ENCODE assay signal across 8 cellular contexts in genomic region chr9:99818439-99818992, GRCh38. TPM values are rescaled to one million over a fixed set of nuclear protein-coding genes. Genes with fewer than 3 reads are reported as not detected.
DNase-seq lines count a peak whose midpoint lies in the region; FAIRE-seq and TF ChIP-seq lines count a peak whose summit lies in the region.

No MANE protein-coding gene starts in this region.

- H3K4me1 ChIP-seq in BE2C (no peaks in the 10 kb centered on the region; the same call in 1 of the 2 replicates), Loucy (ENCODE audit: insufficient read depth, low read length, poor library complexity, severe bottlenecking) (peaks cover 47% of the 10 kb centered on the region), mammary epithelial cell (ENCODE audit: insufficient read depth, low read length) (peaks cover 26% of the 10 kb centered on the region)

- FAIRE-seq in GM12891 (lab: Jason Lieb, UNC) = no peak

- 81% methylated on average over 7 of the region's 7 CpGs for WGBS in mammary epithelial cell (ENCODE audit: low coverage, missing lambda C conversion rate)

- TF ChIP-seq CTCF in BE2C (IDR thresholded peaks at IDR 0.05; ENCODE audit: low read depth, low read length) = no peak
- TF ChIP-seq CTCF in Loucy (conservative IDR thresholded peaks at IDR 0.05; ENCODE audit: low read length) = no peak
- TF ChIP-seq CTCF in mammary epithelial cell (conservative IDR thresholded peaks at IDR 0.05 in 1 of 2, IDR thresholded peaks at IDR 0.05 in 1 of 2; ENCODE audit: extremely low read depth in 1 of 2, insufficient read depth in 1 of 2, low read depth in 1 of 2, low read length in 2 of 2) = no peak

- peak; percentile 19 for DNase-seq in BE2C
- DNase-seq in mammary epithelial cell = no peak
- DNase-seq in myocyte (ENCODE audit: low read depth) = peak; percentile 27
- DNase-seq in NCI-H2107 treated with DMSO at 0.1 percent for 48 hours (lab: John Stamatoyannopoulos, UW; ENCODE audit: unreplicated experiment) = no peak
- no peak for DNase-seq in activated CD8-positive, alpha-beta memory T cell treated with anti-CD3 and anti-CD28 coated beads, Interleukin-2, amount 50 U/mL, for 4 hours
- DNase-seq in NCI-H446 (lab: John Stamatoyannopoulos, UW) = no peak
- DNase-seq in GM12891 (ENCODE audit: insufficient read length, low spot score) = no peak

- H3K4me3 ChIP-seq in BE2C (ENCODE audit: low read depth, low read length) = peak overlapping the region; percentile 93
- peak overlapping the region; percentile 81 for H3K4me3 ChIP-seq in Loucy (ENCODE audit: low read length, poor library complexity, severe bottlenecking)
- H3K4me3 ChIP-seq in mammary epithelial cell (replicated peaks in 1 of 3; ENCODE audit: insufficient read depth in 1 of 3, low read depth in 2 of 3, low read length in 3 of 3) = peak overlapping the region; percentile 87 to 92 (median 92)

- H3K4me2 ChIP-seq in Loucy (ENCODE audit: low read depth, low read length, poor library complexity, severe bottlenecking) (peak overlapping the region; percentile 91), mammary epithelial cell (ENCODE audit: insufficient read depth, low read depth, low read length) (peak overlapping the region; percentile 74)

- BruUV-seq in mammary epithelial cell (replicated peaks; lab: Mats Ljungman, UMichigan) = no TSS peak

- H3K79me2 ChIP-seq in Loucy (ENCODE audit: insufficient read depth, low read length) = no peaks in the 10 kb centered on the region; the same call in 1 of the 2 replicates
- no peaks in the 10 kb centered on the region for H3K79me2 ChIP-seq in mammary epithelial cell (ENCODE audit: insufficient read depth, low read length)

- CTCF ChIA-PET in mammary epithelial cell (lab: Charles Lee; ENCODE audit: low non-redundant PET) = no interaction called here

- no peaks in the 10 kb centered on the region for H3K9me3 ChIP-seq in BE2C
- no peaks in the 10 kb centered on the region for H3K9me3 ChIP-seq in Loucy (ENCODE audit: insufficient read depth, low read depth, low read length)
- no peaks in the 10 kb centered on the region for H3K9me3 ChIP-seq in mammary epithelial cell (replicated peaks; ENCODE audit: insufficient read depth, low read length)

- H3F3A ChIP-seq in Loucy (ENCODE audit: low read depth) = peaks cover 6% of the 10 kb centered on the region; the same call in 1 of the 2 replicates

- peak overlapping the region; percentile 81 for H3K9ac ChIP-seq in Loucy (ENCODE audit: low read depth, low read length, poor library complexity, severe bottlenecking)
- H3K9ac ChIP-seq in mammary epithelial cell (ENCODE audit: insufficient read depth, low read length) = no peak overlapping the region

- peak overlapping the region; percentile 83 for H3K27ac ChIP-seq in mammary epithelial cell (ENCODE audit: insufficient read depth, low read depth, low read length)

- H3K9me2 ChIP-seq in Loucy (replicated peaks; ENCODE audit: low read depth, low read length) = no peaks in the 10 kb centered on the region

- dilution Hi-C loops in mammary epithelial cell (cut with HindIII; ENCODE audit: low sequenced_read_pairs) = no loop called here

- intact Hi-C loops in mammary epithelial cell (cut with micrococcal nuclease) = no loop called here

- no peak overlapping the region for H2AFZ ChIP-seq in Loucy (ENCODE audit: low read length)
- no peak overlapping the region for H2AFZ ChIP-seq in mammary epithelial cell (ENCODE audit: low read depth, low read length)

- TF ChIP-seq POLR2A in GM12891 (IDR thresholded peaks at IDR 0.05; ENCODE audit: low read depth, low read length) = no peak

- in situ Hi-C loops in mammary epithelial cell (cut with MboI; ENCODE audit: low sequenced_read_pairs in 2 of 2) = loop anchor here in 1 of 2 donors (25.0 kb wide), 4 partner anchors 94 to 769 kb away; partner anchors contain the start of genes CAVIN4 and STX17

- H3K27me3 ChIP-seq in BE2C (peaks cover 5% of the 10 kb centered on the region; the same call in 1 of the 2 replicates), Loucy (ENCODE audit: insufficient read depth, low read length, poor library complexity, severe bottlenecking) (no peaks in the 10 kb centered on the region), mammary epithelial cell (ENCODE audit: insufficient read depth, low read length) (no peaks in the 10 kb centered on the region)

- H4K20me1 ChIP-seq in Loucy (ENCODE audit: insufficient read depth, low read length, poor library complexity, severe bottlenecking) (no peaks in the 10 kb centered on the region), mammary epithelial cell (ENCODE audit: insufficient read depth, low read length) (no peaks in the 10 kb centered on the region)

- H3K36me3 ChIP-seq in BE2C (no peaks in the 10 kb centered on the region), Loucy (ENCODE audit: insufficient read depth, low read length) (no peaks in the 10 kb centered on the region), mammary epithelial cell (ENCODE audit: insufficient read depth, low read length) (no peaks in the 10 kb centered on the region)

TF ChIP-seq in GM12891, 5 proteins besides CTCF, POLR2A, EP300 and RAD21:
- TF ChIP-seq PAX5 (IDR thresholded peaks at IDR 0.05; ENCODE audit: insufficient read depth, low read length, severe bottlenecking) (no peak), TAF1 (IDR thresholded peaks at IDR 0.05; ENCODE audit: low read depth, low read length) (no peak), SPI1 (IDR thresholded peaks at IDR 0.05; ENCODE audit: low read depth, low read length) (no peak), POLR2AphosphoS5 (IDR thresholded peaks at IDR 0.05; ENCODE audit: low read depth, low read length) (no peak), POU2F2 (IDR thresholded peaks at IDR 0.05; ENCODE audit: low read depth, low read length) (no peak)

RNA-seq across cellular contexts. Expression of gene NR4A3, which starts 3.2 kb away (rescaled TPM):
- polyA plus RNA-seq in BE2C (2012; ENCODE audit: insufficient read depth, insufficient read length, low read depth) = 0.11 TPM
- total RNA-seq in mammary epithelial cell = under 1 TPM; under 0.01 to 0.09 TPM
- polyA plus RNA-seq in mammary epithelial cell = 0.03 TPM
- polyA minus RNA-seq in mammary epithelial cell = not detected
- 0.05 and 0.26 TPM in 2 replicates for total RNA-seq in myocyte
- 0.16 TPM for polyA plus RNA-seq in myocyte (2012)
- 3.3 TPM for polyA plus RNA-seq in GM12891 (2012; ENCODE audit: low read depth, missing spikeins)

Comparison
In these comparisons a context has a peak if more than half of its experiments do, and no peak if none do; other contexts are left out.
1. DNase-seq: peak in BE2C (single experiment) and myocyte (single experiment); none in mammary epithelial cell (single experiment), NCI-H2107 treated with DMSO at 0.1 percent for 48 hours (single experiment), activated CD8-positive, alpha-beta memory T cell treated with anti-CD3 and anti-CD28 coated beads, Interleukin-2, amount 50 U/mL, for 4 hours (single experiment), NCI-H446 (0 of 2) and GM12891 (single experiment).
2. Peak in every context shown above with its lines, with median percentiles within 50 percentile points of each other: H3K4me3 ChIP-seq.